In genomic region chr4:16838226-16838875, GRCh38 we compare ENCODE assay signal across 2 cellular contexts.
TF ChIP-seq lines count a peak whose summit lies in the region.

No MANE protein-coding gene starts in this region.

TF ChIP-seq in WTC11, 78 proteins besides CTCF, POLR2A, EP300 and RAD21 (continued from another document):
- TF ChIP-seq ATF3 (CRISPR knock-in tag; conservative IDR thresholded peaks at IDR 0.05) = no peak
TF ChIP-seq in WTC11: peak in this region for 0.

TF ChIP-seq in liver, 16 proteins besides CTCF, POLR2A, EP300 and RAD21 (continued from another document):
- TF ChIP-seq JUND (IDR thresholded peaks at IDR 0.05) (peak; percentile 40 to 64), EGR1 (IDR thresholded peaks at IDR 0.05; ENCODE audit: low read depth in 2 of 2) (no peak), FOXA2 (IDR thresholded peaks at IDR 0.05) (peak; percentile 52), NR2F2 (IDR thresholded peaks at IDR 0.05) (no peak), SP1 (IDR thresholded peaks at IDR 0.05) (peak; percentile 76), YY1 (IDR thresholded peaks at IDR 0.05) (peak; percentile 70), TAF1 (conservative IDR thresholded peaks at IDR 0.05) (no peak)
- TF ChIP-seq, protein P1, sequence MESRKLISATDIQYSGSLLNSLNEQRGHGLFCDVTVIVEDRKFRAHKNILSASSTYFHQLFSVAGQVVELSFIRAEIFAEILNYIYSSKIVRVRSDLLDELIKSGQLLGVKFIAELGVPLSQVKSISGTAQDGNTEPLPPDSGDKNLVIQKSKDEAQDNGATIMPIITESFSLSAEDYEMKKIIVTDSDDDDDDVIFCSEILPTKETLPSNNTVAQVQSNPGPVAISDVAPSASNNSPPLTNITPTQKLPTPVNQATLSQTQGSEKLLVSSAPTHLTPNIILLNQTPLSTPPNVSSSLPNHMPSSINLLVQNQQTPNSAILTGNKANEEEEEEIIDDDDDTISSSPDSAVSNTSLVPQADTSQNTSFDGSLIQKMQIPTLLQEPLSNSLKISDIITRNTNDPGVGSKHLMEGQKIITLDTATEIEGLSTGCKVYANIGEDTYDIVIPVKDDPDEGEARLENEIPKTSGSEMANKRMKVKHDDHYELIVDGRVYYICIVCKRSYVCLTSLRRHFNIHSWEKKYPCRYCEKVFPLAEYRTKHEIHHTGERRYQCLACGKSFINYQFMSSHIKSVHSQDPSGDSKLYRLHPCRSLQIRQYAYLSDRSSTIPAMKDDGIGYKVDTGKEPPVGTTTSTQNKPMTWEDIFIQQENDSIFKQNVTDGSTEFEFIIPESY (IDR thresholded peaks at IDR 0.05) = peak; percentile 59
